Comparison of ENCODE assay signal across 20 cellular contexts in genomic region chr18:34590503-34590902, GRCh38.
DNase-seq lines count a peak whose midpoint lies in the region; ATAC-seq and TF ChIP-seq lines count a peak whose summit lies in the region.
"Had no signal": no experiment of that assay in that cellular context is flagged by ENCODE, and none has a peak within 500 bp of the region (broad histone marks: within the 10 kb centered on the region; RNA-seq: fewer than 3 reads in every experiment).

No MANE protein-coding gene starts in this region.

- no peak overlapping the region for H3K4me3 ChIP-seq in heart right ventricle
- H3K4me3 ChIP-seq in retinal pigment epithelial cell (ENCODE audit: low read length) = no peak overlapping the region
- H3K4me3 ChIP-seq: GM23338, K562, MG63, SJSA1 had no signal

- H3K4me1 Mint-ChIP-seq in activated CD4-positive, alpha-beta T cell treated with anti-CD3 and anti-CD28 coated beads, Interleukin-2, amount 10 ng/mL, durations not matched to agents 7 days and 5 days = no peaks in the 10 kb centered on the region

- intact Hi-C loops in heart right ventricle (cut with DNase I) = loop anchor here in 5 of 10 donors (5.0 to 10.0 kb wide), 7 partner anchors 64 to 207 kb away; no protein-coding TSS in a partner anchor
- intact Hi-C loops in Right ventricle myocardium inferior (cut with DNase I) = loop anchor here (5.0 kb wide), 3 partner anchors 52 to 197 kb away; no protein-coding TSS in a partner anchor

- H3K36me3 Mint-ChIP-seq in activated CD4-positive, alpha-beta T cell treated with anti-CD3 and anti-CD28 coated beads, Interleukin-2, amount 10 ng/mL, durations not matched to agents 7 days and 5 days (ENCODE audit: low read depth) = no peaks in the 10 kb centered on the region

- POLR2A ChIA-PET in activated CD4-positive, alpha-beta T cell treated with anti-CD3 and anti-CD28 coated beads, Interleukin-2, amount 10 ng/mL, durations not matched to agents 7 days and 5 days (lab: Charles Lee) = no interaction called here

- H3K36me3 ChIP-seq in heart right ventricle = no peaks in the 10 kb centered on the region
- H3K36me3 ChIP-seq: MG63, SJSA1 had no signal

- H3K9me3 ChIP-seq in heart right ventricle = no peaks in the 10 kb centered on the region
- H3K9me3 ChIP-seq: MG63, SJSA1 had no signal

- 36 to 38% methylated on average over 2 of the region's 2 CpGs for WGBS in heart right ventricle, 2 donors

- peaks cover 0 to 23% (median 3%) of the 10 kb centered on the region in 9 donors for H3K4me1 ChIP-seq in heart right ventricle

- ATAC-seq in heart right ventricle (no peak), Right ventricle myocardium inferior (no peak)
- ATAC-seq: GM23338, K562, PC-3 had no signal

- no peak overlapping the region for H3K27ac Mint-ChIP-seq in activated CD4-positive, alpha-beta T cell treated with anti-CD3 and anti-CD28 coated beads, Interleukin-2, amount 10 ng/mL, durations not matched to agents 7 days and 5 days
- H3K27ac Mint-ChIP-seq: GM23338, H9 had no signal

- TF ChIP-seq CTCF in heart right ventricle (IDR thresholded peaks at IDR 0.05) = no peak
- TF ChIP-seq CTCF in retinal pigment epithelial cell (conservative IDR thresholded peaks at IDR 0.05; ENCODE audit: low read depth, low read length) = no peak

- DNase-seq in heart right ventricle (no peak), Right ventricle myocardium inferior (ENCODE audit: missing footprints) (no peak), astrocyte of the hippocampus (ENCODE audit: low read depth, low spot score) (peak; percentile 44), retinal pigment epithelial cell (ENCODE audit: low read depth) (peak; percentile 23)
- DNase-seq in activated naive CD4-positive, alpha-beta T cell (lab: John Stamatoyannopoulos, UW) = no peak
- no peak for DNase-seq in activated CD4-positive, alpha-beta T cell treated with anti-CD3 and anti-CD28 coated beads for 48 hours
- no peak for DNase-seq in activated CD4-positive, alpha-beta T cell treated with anti-CD3 and anti-CD28 coated beads, Interleukin-2, amount 10 ng/mL, durations not matched to agents 7 days and 5 days
- DNase-seq: H9; MG63; NCI-H1105 treated with DMSO at 0.1 percent for 48 hours; NCI-H146; NCI-H1930; NCI-H2107; NCI-H526; NCI-H82; NK-92 treated with Interleukin-12 subunit alpha and Interleukin-12 subunit beta, amount 100 ng/mL, for 24 hours; PC-3 had no signal

- no peaks in the 10 kb centered on the region for H3K9me3 Mint-ChIP-seq in activated CD4-positive, alpha-beta T cell treated with anti-CD3 and anti-CD28 coated beads, Interleukin-2, amount 10 ng/mL, durations not matched to agents 7 days and 5 days
- H3K9me3 Mint-ChIP-seq: GM23338 had no signal

- H3K4me3 Mint-ChIP-seq in activated CD4-positive, alpha-beta T cell treated with anti-CD3 and anti-CD28 coated beads, Interleukin-2, amount 10 ng/mL, durations not matched to agents 7 days and 5 days = no peak overlapping the region
- H3K4me3 Mint-ChIP-seq: GM23338, H9 had no signal

- H3K27me3 ChIP-seq in heart right ventricle = no peaks in the 10 kb centered on the region
- H3K27me3 ChIP-seq: MG63 had no signal

- H3K27me3 Mint-ChIP-seq in activated CD4-positive, alpha-beta T cell treated with anti-CD3 and anti-CD28 coated beads, Interleukin-2, amount 10 ng/mL, durations not matched to agents 7 days and 5 days = no peaks in the 10 kb centered on the region

- peak overlapping the region in 8 of 10 donors; percentile 9 to 87 (median 30) for H3K27ac ChIP-seq in heart right ventricle
- H3K27ac ChIP-seq: SJSA1 had no signal

- CTCF ChIA-PET in activated CD4-positive, alpha-beta T cell treated with anti-CD3 and anti-CD28 coated beads, Interleukin-2, amount 10 ng/mL, durations not matched to agents 7 days and 5 days (lab: Charles Lee) = no interaction called here

Comparison
In these comparisons a context has a peak if more than half of its experiments do, and no peak if none do; other contexts are left out.
1. DNase-seq: peak in astrocyte of the hippocampus (single experiment) and retinal pigment epithelial cell (single experiment); none in heart right ventricle (0 of 2), Right ventricle myocardium inferior (single experiment), activated naive CD4-positive, alpha-beta T cell (0 of 4), activated CD4-positive, alpha-beta T cell treated with anti-CD3 and anti-CD28 coated beads for 48 hours (single experiment) and activated CD4-positive, alpha-beta T cell treated with anti-CD3 and anti-CD28 coated beads, Interleukin-2, amount 10 ng/mL, durations not matched to agents 7 days and 5 days (single experiment).